Comparison of ENCODE assay signal across 7 cellular contexts in genomic region chr6:89813441-89813840, GRCh38. TPM values are rescaled to one million over a fixed set of nuclear protein-coding genes. Genes with fewer than 3 reads are reported as not detected.
A peak's percentile ranks its signal among the peaks of the same experiment; 100 is the strongest.
DNase-seq lines count a peak whose midpoint lies in the region; ATAC-seq, FAIRE-seq and TF ChIP-seq lines count a peak whose summit lies in the region.
"Not testable (repeated sequence)": the region's sequence is repeated elsewhere in the genome, so short reads cannot be mapped to it uniquely, and the experiment has no call there.

No MANE protein-coding gene starts in this region.

- 96% methylated on average over 3 of the region's 3 CpGs for WGBS in HepG2 (ENCODE audit: low lambda C conversion rate)
- 54 to 76% methylated on average over 3 of the region's 3 CpGs for WGBS in testis, 2 donors

- H3K79me2 ChIP-seq in GM23338 (replicated peaks; ENCODE audit: insufficient read depth) (peaks cover 97% of the 10 kb centered on the region), Loucy (ENCODE audit: insufficient read depth, low read length) (peaks cover 81% of the 10 kb centered on the region), HepG2 (ENCODE audit: insufficient read depth, low read length) (peaks cover 72% of the 10 kb centered on the region)

- peaks cover 14% of the 10 kb centered on the region for H3F3A ChIP-seq in GM23338 (replicated peaks; ENCODE audit: low read depth)
- not testable (repeated sequence) for H3F3A ChIP-seq in Loucy (ENCODE audit: low read depth)

- H3K27ac Mint-ChIP-seq in GM23338 = not testable (repeated sequence)
- H3K27ac Mint-ChIP-seq in stimulated activated naive CD8-positive, alpha-beta T cell treated with anti-CD3 and anti-CD28 coated beads, Interleukin-15, amount 100 ng/mL, for 72 hours = peak overlapping the region; percentile 40 to 63

- H3K36me3 ChIP-seq in GM23338 (ENCODE audit: insufficient read depth); HEK293 (ENCODE audit: control insufficient read depth in 2 of 2, insufficient read depth in 1 of 2, low read length in 2 of 2); Loucy (ENCODE audit: insufficient read depth, low read length); HepG2 (replicated peaks in 1 of 2; ENCODE audit: control insufficient read depth in 1 of 2, insufficient read depth in 2 of 2, low read length in 2 of 2); testis (ENCODE audit: low read depth, missing control alignments): not testable (repeated sequence)

- H3K36me3 Mint-ChIP-seq in GM23338 (ENCODE audit: low read depth) = peaks cover 11% of the 10 kb centered on the region

- H3K9me3 ChIP-seq in HEK293 (ENCODE audit: control insufficient read depth, insufficient read depth, low read depth, low read length); Loucy (ENCODE audit: insufficient read depth, low read depth, low read length); HepG2 (ENCODE audit: low read length); testis: not testable (repeated sequence)

- FAIRE-seq in HepG2 (lab: Jason Lieb, UNC) = not testable (repeated sequence)

- H3K4me2 ChIP-seq in GM23338 (peak overlapping the region; percentile 51; the same call in 1 of the 2 replicates), Loucy (ENCODE audit: low read depth, low read length, poor library complexity, severe bottlenecking) (peak overlapping the region; percentile 9)
- H3K4me2 ChIP-seq in HepG2 (ENCODE audit: low read depth, low read length) = not testable (repeated sequence)

- H3K4me3 Mint-ChIP-seq in GM23338; stimulated activated naive CD8-positive, alpha-beta T cell treated with anti-CD3 and anti-CD28 coated beads, Interleukin-15, amount 100 ng/mL, for 72 hours: not testable (repeated sequence)

- H3K9me2 ChIP-seq in GM23338 (ENCODE audit: insufficient read depth); Loucy (replicated peaks; ENCODE audit: low read depth, low read length): not testable (repeated sequence)

- H3K27me3 Mint-ChIP-seq in GM23338 (ENCODE audit: insufficient read depth, low read depth, poor library complexity); stimulated activated naive CD8-positive, alpha-beta T cell treated with anti-CD3 and anti-CD28 coated beads, Interleukin-15, amount 100 ng/mL, for 72 hours: not testable (repeated sequence)

- H4K20me1 ChIP-seq in GM23338 (replicated peaks; ENCODE audit: insufficient read depth) = peaks cover 79% of the 10 kb centered on the region
- not testable (repeated sequence) for H4K20me1 ChIP-seq in Loucy (ENCODE audit: insufficient read depth, low read length, poor library complexity, severe bottlenecking); HepG2 (ENCODE audit: insufficient read depth, low read length)

- POLR2A ChIA-PET in HEK293 (lab: Yijun Ruan, JAX) = not testable (repeated sequence)
- POLR2A ChIA-PET in HepG2 (lab: Yijun Ruan, JAX) = interaction anchor here (1.2 kb wide), 1 partner anchor 16 kb away, joined by 4 read pairs; no protein-coding TSS in a partner anchor

- not testable (repeated sequence) for TF ChIP-seq RAD21 in HepG2 (CRISPR knock-in tag; IDR thresholded peaks at IDR 0.05)

- not testable (repeated sequence) for H3K27me3 ChIP-seq in GM23338 (ENCODE audit: insufficient read depth); Loucy (ENCODE audit: insufficient read depth, low read length, poor library complexity, severe bottlenecking); HepG2 (ENCODE audit: control insufficient read depth in 1 of 2, insufficient read depth in 2 of 2, low read length in 2 of 2); testis

- not testable (repeated sequence) for TF ChIP-seq CTCF in GM23338 (conservative IDR thresholded peaks at IDR 0.05; ENCODE audit: low read depth in 2 of 2); HEK293 (tag by site-specific recombination; IDR thresholded peaks at IDR 0.05); Loucy (conservative IDR thresholded peaks at IDR 0.05; ENCODE audit: low read length); HepG2 (CRISPR knock-in tag; IDR thresholded peaks at IDR 0.05); testis (IDR thresholded peaks at IDR 0.05)

- TF ChIP-seq EP300 in HepG2 (IDR thresholded peaks at IDR 0.05; ENCODE audit: low read depth in 2 of 2, low read length in 2 of 2); HepG2 (CRISPR knock-in tag; IDR thresholded peaks at IDR 0.05; ENCODE audit: borderline replicate concordance): not testable (repeated sequence)

- H3K4me3 ChIP-seq in GM23338; HEK293 (ENCODE audit: low read depth, low read length); Loucy (ENCODE audit: low read length, poor library complexity, severe bottlenecking); HepG2 (replicated peaks in 1 of 3; ENCODE audit: insufficient read depth in 1 of 3, low read depth in 2 of 3, low read length in 3 of 3); testis: not testable (repeated sequence)

- in situ Hi-C loops in HepG2 (cut with HindIII; ENCODE audit: extremely low pct_ligation_motif_present, low pct_unique_long_range_greater_than_20kb) = not testable (repeated sequence)

- not testable (repeated sequence) for DNase-seq in GM23338 (ENCODE audit: low spot score); HepG2 (ENCODE audit: low spot score); stimulated activated naive CD8-positive, alpha-beta T cell treated with anti-CD3 and anti-CD28 coated beads, Interleukin-15, amount 100 ng/mL, for 72 hours
- DNase-seq in left kidney (ENCODE audit: low read depth, low spot score) (peak; percentile 52), testis (peak; percentile 30)

- not testable (repeated sequence) for H2AFZ ChIP-seq in GM23338; Loucy (ENCODE audit: low read length); HepG2 (ENCODE audit: low read length)

- not testable (repeated sequence) for H3K27ac ChIP-seq in GM23338 (ENCODE audit: low read depth); HEK293 (ENCODE audit: extremely low read depth, low read depth, low read length); HepG2 (ENCODE audit: extremely low read length, insufficient read depth, low read length); testis

- not testable (repeated sequence) for H3K9ac ChIP-seq in Loucy (ENCODE audit: low read depth, low read length, poor library complexity, severe bottlenecking); HepG2 (ENCODE audit: insufficient read depth, low read depth, low read length)

- not testable (repeated sequence) for ATAC-seq in GM23338; HepG2; stimulated activated naive CD8-positive, alpha-beta T cell treated with anti-CD3 and anti-CD28 coated beads, Interleukin-15, amount 100 ng/mL, for 72 hours

- not testable (repeated sequence) for BruUV-seq in HepG2 (replicated peaks; lab: Mats Ljungman, UMichigan)

- intact Hi-C loops in HepG2 (cut with micrococcal nuclease; ENCODE audit: unreplicated experiment); testis (cut with DNase I; ENCODE audit: low total_unique reads): not testable (repeated sequence)

- TF ChIP-seq POLR2A in HepG2 (IDR thresholded peaks at IDR 0.05; ENCODE audit: insufficient read depth in 1 of 2, low read depth in 2 of 2, low read length in 2 of 2); testis (IDR thresholded peaks at IDR 0.05): not testable (repeated sequence)

- H3K4me1 ChIP-seq in GM23338 (ENCODE audit: insufficient read depth) (peaks cover 51% of the 10 kb centered on the region), Loucy (ENCODE audit: insufficient read depth, low read length, poor library complexity, severe bottlenecking) (peaks cover 16% of the 10 kb centered on the region), HepG2 (ENCODE audit: insufficient read depth, low read length) (peaks cover 24% of the 10 kb centered on the region)
- H3K4me1 ChIP-seq in HEK293 (ENCODE audit: control insufficient read depth, insufficient read depth, low read length); testis: not testable (repeated sequence)

- peaks cover 41% of the 10 kb centered on the region for H3K4me1 Mint-ChIP-seq in GM23338
- H3K4me1 Mint-ChIP-seq in stimulated activated naive CD8-positive, alpha-beta T cell treated with anti-CD3 and anti-CD28 coated beads, Interleukin-15, amount 100 ng/mL, for 72 hours = peaks cover 38% of the 10 kb centered on the region

- H3K9me3 Mint-ChIP-seq in GM23338; stimulated activated naive CD8-positive, alpha-beta T cell treated with anti-CD3 and anti-CD28 coated beads, Interleukin-15, amount 100 ng/mL, for 72 hours: not testable (repeated sequence)

- CTCF ChIA-PET in HEK293 (lab: Yijun Ruan, JAX) = interaction anchor here (0.7 kb wide), 2 partner anchors 73 to 75 kb away, joined by 3 read pairs; no protein-coding TSS in a partner anchor
- CTCF ChIA-PET in HepG2 (lab: Yijun Ruan, JAX; ENCODE audit: low intra/inter-chr PET ratio, low total read pairs) = not testable (repeated sequence)

RNA-seq across cellular contexts. Expression of gene MDN1, which starts 6.2 kb away (rescaled TPM):
- 199 and 217 TPM in 2 replicates for total RNA-seq in GM23338 (2014; rRNA removed; shearing (Covaris generic))
- 165 and 187 TPM in 2 replicates for polyA plus RNA-seq in GM23338 (2016; fragmentation: Nextera tagmentation; extraction: Ambion mirVana)
- total RNA-seq in HepG2 (2016; rRNA removed; fragmentation: Illumina TruSeq; extraction: Trizol) = 52.9 and 91.7 TPM in 2 replicates
- total RNA-seq in HepG2 (2016; cell fraction: cytosol; rRNA removed; fragmentation: Illumina TruSeq; extraction: Trizol; ENCODE audit: low read depth) = 7.3 and 11.1 TPM in 2 replicates
- 52.6 and 76.6 TPM in 2 replicates for total RNA-seq in HepG2 (2016; cell fraction: insoluble cytoplasmic fraction; rRNA removed; fragmentation: Illumina TruSeq; extraction: Trizol)
- 17.5 and 20.1 TPM in 2 replicates for total RNA-seq in HepG2 (2016; cell fraction: membrane; rRNA removed; fragmentation: Illumina TruSeq; extraction: Trizol)
- 64.2 and 71.4 TPM in 2 replicates for total RNA-seq in HepG2 (2016; cell fraction: nucleus; rRNA removed; fragmentation: Illumina TruSeq; extraction: Trizol)
- polyA plus RNA-seq in HepG2 (2011; rRNA removed) = 16.8 and 18.8 TPM in 2 replicates
- polyA plus RNA-seq in HepG2 (2011; cell fraction: cytosol; rRNA removed) = 6.1 and 10.1 TPM in 2 replicates
- polyA plus RNA-seq in HepG2 (2011; cell fraction: nucleus; rRNA removed) = 35.8 and 40.6 TPM in 2 replicates
- polyA plus RNA-seq in HepG2 (2012) = 20.4 and 25.7 TPM in 2 replicates
- polyA plus RNA-seq in HepG2 (2016; cell fraction: cytosol; fragmentation: Illumina TruSeq; extraction: Trizol; ENCODE audit: low read depth) = 3.0 and 3.2 TPM in 2 replicates
- polyA plus RNA-seq in HepG2 (2016; cell fraction: insoluble cytoplasmic fraction; fragmentation: Illumina TruSeq; extraction: Trizol; ENCODE audit: low read depth) = 40.6 and 44.1 TPM in 2 replicates
- polyA plus RNA-seq in HepG2 (2016; cell fraction: membrane; fragmentation: Illumina TruSeq; extraction: Trizol; ENCODE audit: low read depth) = 6.7 and 7.0 TPM in 2 replicates
- 75.5 and 81.6 TPM in 2 replicates for polyA plus RNA-seq in HepG2 (2016; cell fraction: nucleus; fragmentation: Illumina TruSeq; extraction: Trizol; ENCODE audit: insufficient read depth, low read depth)
- 25.6 and 26.9 TPM in 2 replicates for polyA minus RNA-seq in HepG2 (2011; rRNA and poly(A)+ RNA removed; ENCODE audit: low replicate concordance)
- 20.2 and 22.3 TPM in 2 replicates for polyA minus RNA-seq in HepG2 (2011; cell fraction: cytosol; rRNA and poly(A)+ RNA removed)
- polyA minus RNA-seq in HepG2 (2011; cell fraction: nucleus; rRNA and poly(A)+ RNA removed) = 56.1 and 67.4 TPM in 2 replicates
- 10 to 100 TPM; 80.3 to 89.0 TPM for total RNA-seq in testis
- 39.1 TPM for polyA plus RNA-seq in testis (ENCODE audit: insufficient read depth, low read depth, low replicate concordance)

RNA-seq across cellular contexts. Expression of gene CASP8AP2, which starts 16.2 kb away (rescaled TPM):
- 22.8 and 31.3 TPM in 2 replicates for total RNA-seq in GM23338 (2014; rRNA removed; shearing (Covaris generic))
- polyA plus RNA-seq in GM23338 (2016; fragmentation: Nextera tagmentation; extraction: Ambion mirVana) (51.7 and 75.5 TPM in 2 replicates), HepG2 (2011; rRNA removed) (3.1 and 5.7 TPM in 2 replicates), testis (ENCODE audit: insufficient read depth, low read depth, low replicate concordance) (3.3 TPM)
- total RNA-seq in HepG2 (2016; rRNA removed; fragmentation: Illumina TruSeq; extraction: Trizol) (13.5 and 26.0 TPM in 2 replicates), testis (10 to 100 TPM; 18.3 to 21.6 TPM)
- 4.8 and 5.1 TPM in 2 replicates for total RNA-seq in HepG2 (2016; cell fraction: cytosol; rRNA removed; fragmentation: Illumina TruSeq; extraction: Trizol; ENCODE audit: low read depth)
- 13.7 and 22.7 TPM in 2 replicates for total RNA-seq in HepG2 (2016; cell fraction: insoluble cytoplasmic fraction; rRNA removed; fragmentation: Illumina TruSeq; extraction: Trizol)
- total RNA-seq in HepG2 (2016; cell fraction: membrane; rRNA removed; fragmentation: Illumina TruSeq; extraction: Trizol) = 6.1 and 7.4 TPM in 2 replicates
- 19.0 and 20.0 TPM in 2 replicates for total RNA-seq in HepG2 (2016; cell fraction: nucleus; rRNA removed; fragmentation: Illumina TruSeq; extraction: Trizol)
- polyA plus RNA-seq in HepG2 (2011; cell fraction: cytosol; rRNA removed) = 1.4 and 1.9 TPM in 2 replicates
- 4.2 and 4.4 TPM in 2 replicates for polyA plus RNA-seq in HepG2 (2011; cell fraction: nucleus; rRNA removed)
- 3.4 and 5.7 TPM in 2 replicates for polyA plus RNA-seq in HepG2 (2012)
- polyA plus RNA-seq in HepG2 (2016; cell fraction: cytosol; fragmentation: Illumina TruSeq; extraction: Trizol; ENCODE audit: low read depth) = 0.18 and 0.38 TPM in 2 replicates
- 11.0 and 11.8 TPM in 2 replicates for polyA plus RNA-seq in HepG2 (2016; cell fraction: insoluble cytoplasmic fraction; fragmentation: Illumina TruSeq; extraction: Trizol; ENCODE audit: low read depth)
- 0.56 and 0.65 TPM in 2 replicates for polyA plus RNA-seq in HepG2 (2016; cell fraction: membrane; fragmentation: Illumina TruSeq; extraction: Trizol; ENCODE audit: low read depth)
- 16.5 and 20.5 TPM in 2 replicates for polyA plus RNA-seq in HepG2 (2016; cell fraction: nucleus; fragmentation: Illumina TruSeq; extraction: Trizol; ENCODE audit: insufficient read depth, low read depth)
- polyA minus RNA-seq in HepG2 (2011; rRNA and poly(A)+ RNA removed; ENCODE audit: low replicate concordance) = 5.2 and 25.9 TPM in 2 replicates
- 6.1 and 7.5 TPM in 2 replicates for polyA minus RNA-seq in HepG2 (2011; cell fraction: cytosol; rRNA and poly(A)+ RNA removed)
- 19.0 and 20.3 TPM in 2 replicates for polyA minus RNA-seq in HepG2 (2011; cell fraction: nucleus; rRNA and poly(A)+ RNA removed)
